In the genomic region with DNA sequence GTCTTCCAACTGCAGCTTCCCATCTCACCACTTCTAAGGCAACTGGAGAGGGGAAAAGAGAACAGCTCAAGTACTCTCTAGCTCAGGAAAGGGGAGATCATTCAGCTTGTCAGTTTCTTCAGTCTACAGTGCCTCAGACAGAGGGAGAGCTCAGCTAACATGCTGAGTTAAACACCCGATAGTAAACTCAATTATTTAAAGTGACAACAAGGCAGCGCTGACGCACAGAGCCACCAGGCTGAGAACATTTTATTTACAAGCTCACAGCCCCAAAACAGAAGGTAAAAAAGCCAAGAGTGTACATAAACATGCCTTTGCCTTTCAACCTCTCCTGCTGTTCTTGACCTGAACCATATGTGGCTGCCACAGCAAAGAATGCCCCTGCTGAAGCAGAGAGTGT, we compare ENCODE assay signal across 23 cellular contexts. TPM values are rescaled to one million over a fixed set of nuclear protein-coding genes. Genes with fewer than 3 reads are reported as not detected.
"Had no signal": no experiment of that assay in that cellular context is flagged by ENCODE, and none has a peak within 500 bp of the region (broad histone marks: within the 10 kb centered on the region; RNA-seq: fewer than 3 reads in every experiment).

No MANE protein-coding gene starts in this region.

- H3K27ac Mint-ChIP-seq: activated naive CD4-positive, alpha-beta T cell treated with anti-CD3 and anti-CD28 coated beads for 36 hours; activated naive CD8-positive, alpha-beta T cell treated with anti-CD3 and anti-CD28 coated beads, Interleukin-2, amount 50 U/mL, for 24 hours; activated T-helper 2 cell treated with anti-CD3 and anti-CD28 coated beads, Interferon-gamma antibody, Interleukin-2, Interleukin-4, amounts not matched to agents 10 μg/mL and 5 μg/mL and 100 μg/mL, durations not matched to agents 14 hours and 24 hours and 36 hours; dendritic cell treated with granulocyte-macrophage colony-stimulating factor and Interleukin-4, amounts not matched to agents 40 ng/mL and 50 ng/mL, for 4 days; stimulated activated memory B cell treated with anti-CD40 and anti-IgM and Interleukin-4, amounts not matched to agents 10 μg/mL and 1 μg/mL and 100 μg/mL, for 72 hours; T-helper 2 cell treated with Interferon-gamma antibody and Interleukin-4, amounts not matched to agents 5 μg/mL and 100 μg/mL, for 36 hours had no signal

- H3K79me2 ChIP-seq: hepatocyte had no signal

- H3K36me3 ChIP-seq: left lung, neutrophil, thyroid gland had no signal

- DNase-seq: activated CD4-positive, alpha-beta T cell treated with anti-CD3 and anti-CD28 coated beads, Interleukin-2, amount 50 U/mL, for 1 hour; activated CD8-positive, alpha-beta memory T cell treated with anti-CD3 and anti-CD28 coated beads for 24 hours; activated naive CD4-positive, alpha-beta T cell treated with anti-CD3 and anti-CD28 coated beads for 36 hours; activated naive CD8-positive, alpha-beta T cell treated with anti-CD3 and anti-CD28 coated beads, Interleukin-2, amount 50 U/mL, for 24 hours; aorta; effector memory CD8-positive, alpha-beta T cell; erythroblast; left lung; mammary epithelial cell; mucosa of descending colon; naive thymus-derived CD4-positive, alpha-beta T cell; stimulated activated CD4-positive, alpha-beta T cell treated with anti-CD3 and anti-CD28 coated beads, Interleukin-2, amount 100 ng/mL, for 48 hours; thyroid gland had no signal

- H3K27me3 Mint-ChIP-seq: activated naive CD8-positive, alpha-beta T cell treated with anti-CD3 and anti-CD28 coated beads, Interleukin-2, amount 50 U/mL, for 24 hours; dendritic cell treated with granulocyte-macrophage colony-stimulating factor and Interleukin-4, amounts not matched to agents 40 ng/mL and 50 ng/mL, for 4 days; effector memory CD8-positive, alpha-beta T cell; naive thymus-derived CD4-positive, alpha-beta T cell; stimulated activated memory B cell treated with anti-CD40 and anti-IgM and Interleukin-4, amounts not matched to agents 10 μg/mL and 1 μg/mL and 100 μg/mL, for 72 hours had no signal

- H3K4me3 Mint-ChIP-seq: activated naive CD4-positive, alpha-beta T cell treated with anti-CD3 and anti-CD28 coated beads for 36 hours; activated naive CD8-positive, alpha-beta T cell treated with anti-CD3 and anti-CD28 coated beads, Interleukin-2, amount 50 U/mL, for 24 hours; dendritic cell treated with granulocyte-macrophage colony-stimulating factor and Interleukin-4, amounts not matched to agents 40 ng/mL and 50 ng/mL, for 4 days; effector memory CD8-positive, alpha-beta T cell; naive thymus-derived CD4-positive, alpha-beta T cell; stimulated activated memory B cell treated with anti-CD40 and anti-IgM and Interleukin-4, amounts not matched to agents 10 μg/mL and 1 μg/mL and 100 μg/mL, for 72 hours; T-helper 2 cell treated with Interferon-gamma antibody and Interleukin-4, amounts not matched to agents 5 μg/mL and 100 μg/mL, for 36 hours had no signal

- H3K27ac ChIP-seq: hepatocyte, left lung, neutrophil, thyroid gland had no signal

- H3K27me3 ChIP-seq: hepatocyte, left lung, neutrophil, thyroid gland had no signal

- H3K9me3 Mint-ChIP-seq: activated naive CD4-positive, alpha-beta T cell treated with anti-CD3 and anti-CD28 coated beads for 36 hours; activated naive CD8-positive, alpha-beta T cell treated with anti-CD3 and anti-CD28 coated beads, Interleukin-2, amount 50 U/mL, for 24 hours; activated T-helper 2 cell treated with anti-CD3 and anti-CD28 coated beads, Interferon-gamma antibody, Interleukin-2, Interleukin-4, amounts not matched to agents 10 μg/mL and 5 μg/mL and 100 μg/mL, durations not matched to agents 14 hours and 24 hours and 36 hours; dendritic cell treated with granulocyte-macrophage colony-stimulating factor and Interleukin-4, amounts not matched to agents 40 ng/mL and 50 ng/mL, for 4 days; effector memory CD8-positive, alpha-beta T cell; T-helper 2 cell treated with Interferon-gamma antibody and Interleukin-4, amounts not matched to agents 5 μg/mL and 100 μg/mL, for 36 hours had no signal

- H3K4me1 ChIP-seq: left lung had no signal

- H3K4me2 ChIP-seq: hepatocyte had no signal

- H3K9me3 ChIP-seq: left lung, mucosa of descending colon, neutrophil, thyroid gland had no signal

- H3K4me3 ChIP-seq: hepatocyte, left lung, mucosa of descending colon, thyroid gland had no signal

- ATAC-seq: activated CD4-positive, CD25-positive, alpha-beta regulatory T cell treated with anti-CD3 and anti-CD28 coated beads, Interleukin-2, amount 50 U/mL, for 24 hours; activated naive CD8-positive, alpha-beta T cell treated with anti-CD3 and anti-CD28 coated beads, Interleukin-2, amount 50 U/mL, for 24 hours; effector memory CD8-positive, alpha-beta T cell; left lung; mucosa of descending colon; naive thymus-derived CD4-positive, alpha-beta T cell; stimulated activated memory B cell treated with anti-CD40 and anti-IgM and Interleukin-4, amounts not matched to agents 10 μg/mL and 1 μg/mL and 100 μg/mL, for 72 hours had no signal

- H2AFZ ChIP-seq: hepatocyte had no signal

RNA-seq across cellular contexts. Expression of a gene that starts 10.1 kb away (rescaled TPM):
- total RNA-seq: hepatocyte had no signal
- polyA plus RNA-seq: hepatocyte had no signal

RNA-seq across cellular contexts. Expression of a gene that starts 23.6 kb away (rescaled TPM):
- total RNA-seq: hepatocyte had no signal
- polyA plus RNA-seq: hepatocyte had no signal

RNA-seq across cellular contexts. Expression of a gene that starts 54.7 kb away (rescaled TPM):
- total RNA-seq: activated naive CD4-positive, alpha-beta T cell treated with anti-CD3 and anti-CD28 coated beads for 36 hours; activated T-helper 2 cell treated with anti-CD3 and anti-CD28 coated beads, Interferon-gamma antibody, Interleukin-2, Interleukin-4, amounts not matched to agents 10 μg/mL and 5 μg/mL and 100 μg/mL, durations not matched to agents 14 hours and 24 hours and 36 hours; aorta; hepatocyte; left lung; mammary epithelial cell; mucosa of descending colon; naive thymus-derived CD4-positive, alpha-beta T cell; renal cortical epithelial cell; skeletal muscle tissue; thyroid gland had no signal
- polyA plus RNA-seq: aorta; hepatocyte; keratinocyte; mammary epithelial cell; naive thymus-derived CD4-positive, alpha-beta T cell had no signal
